ENCODE assay signal across 1 cellular context in the genomic region with DNA sequence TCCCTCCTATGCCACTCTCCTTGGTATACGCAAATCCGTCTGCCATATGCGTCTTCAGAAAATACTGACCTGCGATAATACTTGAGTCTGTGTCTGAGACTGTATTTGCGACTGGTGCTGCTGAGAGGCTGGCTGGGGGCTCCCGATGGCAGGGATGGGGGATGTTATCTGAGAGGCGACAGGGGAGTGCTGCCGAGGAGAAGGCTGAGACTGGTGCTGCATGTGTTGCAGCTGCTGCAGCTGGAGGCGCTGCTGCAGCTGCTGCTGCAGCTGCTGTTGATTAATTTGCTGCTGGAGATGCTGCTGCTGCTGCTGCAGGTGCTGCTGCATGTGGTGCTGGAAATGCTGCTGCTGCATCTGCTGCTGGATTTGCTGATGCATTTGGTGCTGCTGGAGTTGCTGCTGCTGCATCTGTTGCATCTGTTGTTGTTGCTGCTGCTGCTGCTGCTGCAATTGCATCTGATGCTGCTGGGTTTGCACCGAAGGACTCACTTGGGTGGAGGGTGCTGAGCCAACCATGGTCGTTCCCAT.
TF ChIP-seq lines count a peak whose summit lies in the region.

No MANE protein-coding gene starts in this region.

TF ChIP-seq in GM23338, 12 proteins besides CTCF, POLR2A, EP300 and RAD21 (continued from another document):
- TF ChIP-seq, protein P1, sequence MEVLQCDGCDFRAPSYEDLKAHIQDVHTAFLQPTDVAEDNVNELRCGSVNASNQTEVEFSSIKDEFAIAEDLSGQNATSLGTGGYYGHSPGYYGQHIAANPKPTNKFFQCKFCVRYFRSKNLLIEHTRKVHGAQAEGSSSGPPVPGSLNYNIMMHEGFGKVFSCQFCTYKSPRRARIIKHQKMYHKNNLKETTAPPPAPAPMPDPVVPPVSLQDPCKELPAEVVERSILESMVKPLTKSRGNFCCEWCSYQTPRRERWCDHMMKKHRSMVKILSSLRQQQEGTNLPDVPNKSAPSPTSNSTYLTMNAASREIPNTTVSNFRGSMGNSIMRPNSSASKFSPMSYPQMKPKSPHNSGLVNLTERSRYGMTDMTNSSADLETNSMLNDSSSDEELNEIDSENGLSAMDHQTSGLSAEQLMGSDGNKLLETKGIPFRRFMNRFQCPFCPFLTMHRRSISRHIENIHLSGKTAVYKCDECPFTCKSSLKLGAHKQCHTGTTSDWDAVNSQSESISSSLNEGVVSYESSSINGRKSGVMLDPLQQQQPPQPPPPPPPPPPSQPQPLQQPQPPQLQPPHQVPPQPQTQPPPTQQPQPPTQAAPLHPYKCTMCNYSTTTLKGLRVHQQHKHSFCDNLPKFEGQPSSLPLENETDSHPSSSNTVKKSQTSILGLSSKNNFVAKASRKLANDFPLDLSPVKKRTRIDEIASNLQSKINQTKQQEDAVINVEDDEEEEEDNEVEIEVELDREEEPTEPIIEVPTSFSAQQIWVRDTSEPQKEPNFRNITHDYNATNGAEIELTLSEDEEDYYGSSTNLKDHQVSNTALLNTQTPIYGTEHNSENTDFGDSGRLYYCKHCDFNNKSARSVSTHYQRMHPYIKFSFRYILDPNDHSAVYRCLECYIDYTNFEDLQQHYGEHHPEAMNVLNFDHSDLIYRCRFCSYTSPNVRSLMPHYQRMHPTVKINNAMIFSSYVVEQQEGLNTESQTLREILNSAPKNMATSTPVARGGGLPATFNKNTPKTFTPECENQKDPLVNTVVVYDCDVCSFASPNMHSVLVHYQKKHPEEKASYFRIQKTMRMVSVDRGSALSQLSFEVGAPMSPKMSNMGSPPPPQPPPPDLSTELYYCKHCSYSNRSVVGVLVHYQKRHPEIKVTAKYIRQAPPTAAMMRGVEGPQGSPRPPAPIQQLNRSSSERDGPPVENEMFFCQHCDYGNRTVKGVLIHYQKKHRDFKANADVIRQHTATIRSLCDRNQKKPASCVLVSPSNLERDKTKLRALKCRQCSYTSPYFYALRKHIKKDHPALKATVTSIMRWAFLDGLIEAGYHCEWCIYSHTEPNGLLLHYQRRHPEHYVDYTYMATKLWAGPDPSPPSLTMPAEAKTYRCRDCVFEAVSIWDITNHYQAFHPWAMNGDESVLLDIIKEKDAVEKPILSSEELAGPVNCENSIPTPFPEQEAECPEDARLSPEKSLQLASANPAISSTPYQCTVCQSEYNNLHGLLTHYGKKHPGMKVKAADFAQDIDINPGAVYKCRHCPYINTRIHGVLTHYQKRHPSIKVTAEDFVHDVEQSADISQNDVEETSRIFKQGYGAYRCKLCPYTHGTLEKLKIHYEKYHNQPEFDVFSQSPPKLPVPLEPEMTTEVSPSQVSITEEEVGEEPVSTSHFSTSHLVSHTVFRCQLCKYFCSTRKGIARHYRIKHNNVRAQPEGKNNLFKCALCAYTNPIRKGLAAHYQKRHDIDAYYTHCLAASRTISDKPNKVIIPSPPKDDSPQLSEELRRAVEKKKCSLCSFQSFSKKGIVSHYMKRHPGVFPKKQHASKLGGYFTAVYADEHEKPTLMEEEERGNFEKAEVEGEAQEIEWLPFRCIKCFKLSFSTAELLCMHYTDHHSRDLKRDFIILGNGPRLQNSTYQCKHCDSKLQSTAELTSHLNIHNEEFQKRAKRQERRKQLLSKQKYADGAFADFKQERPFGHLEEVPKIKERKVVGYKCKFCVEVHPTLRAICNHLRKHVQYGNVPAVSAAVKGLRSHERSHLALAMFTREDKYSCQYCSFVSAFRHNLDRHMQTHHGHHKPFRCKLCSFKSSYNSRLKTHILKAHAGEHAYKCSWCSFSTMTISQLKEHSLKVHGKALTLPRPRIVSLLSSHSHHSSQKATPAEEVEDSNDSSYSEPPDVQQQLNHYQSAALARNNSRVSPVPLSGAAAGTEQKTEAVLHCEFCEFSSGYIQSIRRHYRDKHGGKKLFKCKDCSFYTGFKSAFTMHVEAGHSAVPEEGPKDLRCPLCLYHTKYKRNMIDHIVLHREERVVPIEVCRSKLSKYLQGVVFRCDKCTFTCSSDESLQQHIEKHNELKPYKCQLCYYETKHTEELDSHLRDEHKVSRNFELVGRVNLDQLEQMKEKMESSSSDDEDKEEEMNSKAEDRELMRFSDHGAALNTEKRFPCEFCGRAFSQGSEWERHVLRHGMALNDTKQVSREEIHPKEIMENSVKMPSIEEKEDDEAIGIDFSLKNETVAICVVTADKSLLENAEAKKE (CRISPR knock-in tag; IDR thresholded peaks at IDR 0.05), result no peak
- no peak for TF ChIP-seq POLR2AphosphoS5 (IDR thresholded peaks at IDR 0.05; ENCODE audit: low read depth)
- TF ChIP-seq ZNF331 (CRISPR knock-in tag; IDR thresholded peaks at IDR 0.05; ENCODE audit: low read depth), result no peak
- no peak for TF ChIP-seq ZNF114 (CRISPR knock-in tag; IDR thresholded peaks at IDR 0.05)
- TF ChIP-seq, protein P2, sequence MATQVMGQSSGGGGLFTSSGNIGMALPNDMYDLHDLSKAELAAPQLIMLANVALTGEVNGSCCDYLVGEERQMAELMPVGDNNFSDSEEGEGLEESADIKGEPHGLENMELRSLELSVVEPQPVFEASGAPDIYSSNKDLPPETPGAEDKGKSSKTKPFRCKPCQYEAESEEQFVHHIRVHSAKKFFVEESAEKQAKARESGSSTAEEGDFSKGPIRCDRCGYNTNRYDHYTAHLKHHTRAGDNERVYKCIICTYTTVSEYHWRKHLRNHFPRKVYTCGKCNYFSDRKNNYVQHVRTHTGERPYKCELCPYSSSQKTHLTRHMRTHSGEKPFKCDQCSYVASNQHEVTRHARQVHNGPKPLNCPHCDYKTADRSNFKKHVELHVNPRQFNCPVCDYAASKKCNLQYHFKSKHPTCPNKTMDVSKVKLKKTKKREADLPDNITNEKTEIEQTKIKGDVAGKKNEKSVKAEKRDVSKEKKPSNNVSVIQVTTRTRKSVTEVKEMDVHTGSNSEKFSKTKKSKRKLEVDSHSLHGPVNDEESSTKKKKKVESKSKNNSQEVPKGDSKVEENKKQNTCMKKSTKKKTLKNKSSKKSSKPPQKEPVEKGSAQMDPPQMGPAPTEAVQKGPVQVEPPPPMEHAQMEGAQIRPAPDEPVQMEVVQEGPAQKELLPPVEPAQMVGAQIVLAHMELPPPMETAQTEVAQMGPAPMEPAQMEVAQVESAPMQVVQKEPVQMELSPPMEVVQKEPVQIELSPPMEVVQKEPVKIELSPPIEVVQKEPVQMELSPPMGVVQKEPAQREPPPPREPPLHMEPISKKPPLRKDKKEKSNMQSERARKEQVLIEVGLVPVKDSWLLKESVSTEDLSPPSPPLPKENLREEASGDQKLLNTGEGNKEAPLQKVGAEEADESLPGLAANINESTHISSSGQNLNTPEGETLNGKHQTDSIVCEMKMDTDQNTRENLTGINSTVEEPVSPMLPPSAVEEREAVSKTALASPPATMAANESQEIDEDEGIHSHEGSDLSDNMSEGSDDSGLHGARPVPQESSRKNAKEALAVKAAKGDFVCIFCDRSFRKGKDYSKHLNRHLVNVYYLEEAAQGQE (IDR thresholded peaks at IDR 0.05; ENCODE audit: unreplicated experiment), result no peak
TF ChIP-seq in GM23338: peak in this region for 0.
